In the genomic region with DNA sequence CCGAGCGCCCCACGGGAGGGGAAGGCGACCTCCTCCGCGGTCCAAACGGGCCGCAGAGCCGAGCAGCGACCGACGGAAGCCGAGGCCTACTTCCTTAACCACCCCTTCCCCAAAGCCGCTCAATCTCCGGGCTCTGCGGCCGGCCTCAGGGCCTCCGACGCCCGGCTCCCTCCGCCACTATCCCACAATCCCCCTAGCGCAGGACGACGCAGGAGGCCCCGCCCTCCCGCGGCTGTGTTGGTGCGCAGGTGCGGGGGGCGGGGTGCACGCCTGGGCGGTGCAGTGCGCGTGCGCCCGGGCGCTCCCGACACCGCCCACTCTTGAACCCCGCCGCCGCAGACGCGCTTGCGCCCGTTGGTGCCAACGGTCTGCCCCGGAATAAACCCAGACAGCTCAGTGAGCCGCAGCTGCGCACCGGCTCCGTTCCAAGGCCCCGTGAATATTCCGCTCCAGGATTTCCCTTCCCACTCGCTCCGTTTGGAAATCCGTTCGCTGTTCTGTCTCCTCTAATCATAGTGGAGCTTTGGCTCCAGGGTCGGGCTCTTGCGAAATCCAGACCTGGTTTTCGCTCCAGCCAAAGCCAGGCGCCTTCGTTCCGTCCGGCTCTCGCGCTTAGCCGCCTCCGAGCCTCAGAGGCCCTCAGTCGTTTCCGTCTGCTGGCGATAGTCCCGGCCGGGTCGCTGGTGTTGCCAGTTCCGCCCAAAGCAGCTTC, we compare ENCODE assay signal across 8 cellular contexts. TPM values are rescaled to one million over a fixed set of nuclear protein-coding genes. Genes with fewer than 3 reads are reported as not detected.
DNase-seq lines count a peak whose midpoint lies in the region; ATAC-seq and TF ChIP-seq lines count a peak whose summit lies in the region.

A gene with protein sequence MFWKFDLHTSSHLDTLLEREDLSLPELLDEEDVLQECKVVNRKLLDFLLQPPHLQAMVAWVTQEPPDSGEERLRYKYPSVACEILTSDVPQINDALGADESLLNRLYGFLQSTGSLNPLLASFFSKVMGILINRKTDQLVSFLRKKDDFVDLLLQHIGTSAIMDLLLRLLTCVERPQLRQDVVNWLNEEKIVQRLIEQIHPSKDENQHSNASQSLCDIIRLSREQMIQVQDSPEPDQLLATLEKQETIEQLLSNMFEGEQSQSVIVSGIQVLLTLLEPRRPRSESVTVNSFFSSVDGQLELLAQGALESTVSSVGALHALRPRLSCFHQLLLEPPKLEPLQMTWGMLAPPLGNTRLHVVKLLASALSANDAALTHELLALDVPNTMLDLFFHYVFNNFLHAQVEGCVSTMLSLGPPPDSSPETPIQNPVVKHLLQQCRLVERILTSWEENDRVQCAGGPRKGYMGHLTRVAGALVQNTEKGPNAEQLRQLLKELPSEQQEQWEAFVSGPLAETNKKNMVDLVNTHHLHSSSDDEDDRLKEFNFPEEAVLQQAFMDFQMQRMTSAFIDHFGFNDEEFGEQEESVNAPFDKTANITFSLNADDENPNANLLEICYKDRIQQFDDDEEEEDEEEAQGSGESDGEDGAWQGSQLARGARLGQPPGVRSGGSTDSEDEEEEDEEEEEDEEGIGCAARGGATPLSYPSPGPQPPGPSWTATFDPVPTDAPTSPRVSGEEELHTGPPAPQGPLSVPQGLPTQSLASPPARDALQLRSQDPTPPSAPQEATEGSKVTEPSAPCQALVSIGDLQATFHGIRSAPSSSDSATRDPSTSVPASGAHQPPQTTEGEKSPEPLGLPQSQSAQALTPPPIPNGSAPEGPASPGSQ (minus strand): TSS at position 190 of the 712 bp plus-strand sequence. CDS start 11,914 bp downstream, outside the sequence.

- H3K36me3 ChIP-seq in ACC112 (ENCODE audit: insufficient read depth, low read length) (no peaks in the 10 kb centered on the region), breast epithelium (no peaks in the 10 kb centered on the region), skeletal muscle tissue (ENCODE audit: control insufficient read depth in 3 of 3, insufficient read depth in 3 of 3, low read length in 3 of 3) (peaks cover 0 to 5% (median 4%) of the 10 kb centered on the region in 3 donors)

- no peaks in the 10 kb centered on the region for H3K9me3 ChIP-seq in breast epithelium
- H3K9me3 ChIP-seq in iPS-18c (ENCODE audit: control insufficient read depth, insufficient read depth, low read length), result no peaks in the 10 kb centered on the region
- H3K9me3 ChIP-seq in skeletal muscle tissue (ENCODE audit: control insufficient read depth in 3 of 3, low read length in 3 of 3), result no peaks in the 10 kb centered on the region

- H3K27me3 ChIP-seq in ACC112 (ENCODE audit: insufficient read depth, low read length), result no peaks in the 10 kb centered on the region
- H3K27me3 ChIP-seq in breast epithelium, result no peaks in the 10 kb centered on the region
- H3K27me3 ChIP-seq in skeletal muscle tissue (ENCODE audit: control insufficient read depth in 3 of 3, insufficient read depth in 3 of 3, low read length in 3 of 3), result no peaks in the 10 kb centered on the region

- peak within 1 kb of the TSS; percentile 81 for H3K27ac ChIP-seq in ACC112 (ENCODE audit: low read depth, low read length)
- H3K27ac ChIP-seq in VCaP, result peak within 1 kb of the TSS; percentile 97
- peak within 1 kb of the TSS; percentile 83 to 93 for H3K27ac ChIP-seq in breast epithelium
- H3K27ac ChIP-seq in skeletal muscle tissue (ENCODE audit: low read depth, low read length), result peak within 1 kb of the TSS; percentile 94

- ATAC-seq in GM18870 (IDR thresholded peaks at IDR 0.05; ENCODE audit: unreplicated experiment), result peak; percentile 75
- peak; percentile 67 for ATAC-seq in HG03135 (IDR thresholded peaks at IDR 0.05; ENCODE audit: unreplicated experiment)

- H2AFZ ChIP-seq in ACC112 (ENCODE audit: low read length, unreplicated experiment), result peak within 1 kb of the TSS; percentile 27

- peak; percentile 96 for DNase-seq in NCI-H2196 treated with DMSO at 0.1 percent for 48 hours (lab: John Stamatoyannopoulos, UW; ENCODE audit: unreplicated experiment)
- DNase-seq in breast epithelium (ENCODE audit: low spot score in 2 of 2), result peak; percentile 96 to 98

- H3K79me2 ChIP-seq in ACC112 (ENCODE audit: control insufficient read depth, insufficient read depth, low read length, unreplicated experiment), result peaks cover 45% of the 10 kb centered on the region

- intact Hi-C loops in breast epithelium (cut with DNase I; ENCODE audit: low total_unique reads), result no loop called here

- TF ChIP-seq CTCF in VCaP (conservative IDR thresholded peaks at IDR 0.05) (no peak), breast epithelium (IDR thresholded peaks at IDR 0.05) (peak in 1 of 3 donors; percentile 12)

- H3K9ac ChIP-seq in skeletal muscle tissue (ENCODE audit: low read depth in 1 of 3, low read length in 3 of 3), result peak within 1 kb of the TSS; percentile 93 to 96 (median 94)

- TF ChIP-seq POLR2A in breast epithelium (IDR thresholded peaks at IDR 0.05), result peak; percentile 24

- H3K4me3 ChIP-seq in ACC112 (ENCODE audit: low read depth, low read length), result peak within 1 kb of the TSS; percentile 87
- H3K4me3 ChIP-seq in breast epithelium, result peak within 1 kb of the TSS; percentile 87 to 93 (median 91)
- peak within 1 kb of the TSS; percentile 94 for H3K4me3 ChIP-seq in iPS-18c (ENCODE audit: insufficient read depth, low read depth, low read length)
- peak within 1 kb of the TSS; percentile 86 to 92 (median 90) for H3K4me3 ChIP-seq in skeletal muscle tissue (ENCODE audit: low read length in 3 of 3)

- H3K4me1 ChIP-seq in ACC112 (ENCODE audit: control insufficient read depth, insufficient read depth, low read length, unreplicated experiment), result peaks cover 14% of the 10 kb centered on the region
- H3K4me1 ChIP-seq in breast epithelium, result peaks cover 6 to 9% of the 10 kb centered on the region in 2 donors
- peaks cover 44 to 54% (median 51%) of the 10 kb centered on the region in 3 donors for H3K4me1 ChIP-seq in skeletal muscle tissue (ENCODE audit: control insufficient read depth in 3 of 3, insufficient read depth in 3 of 3, low read length in 3 of 3)

RNA-seq across cellular contexts. Expression of the gene that starts here (rescaled TPM):
- 10 to 100 TPM; 23.8 to 31.5 (median 28.2) TPM for total RNA-seq in breast epithelium
- 11.0 TPM for total RNA-seq in skeletal muscle tissue

Comparison
In these comparisons a context has a peak if more than half of its experiments do, and no peak if none do; other contexts are left out.
1. Peak in every context shown above with its lines: DNase-seq, ATAC-seq, H3K4me3 ChIP-seq and H3K27ac ChIP-seq.